In genomic region chr5:138559937-138560336, GRCh38 we compare ENCODE assay signal across 17 cellular contexts. TPM values are rescaled to one million over a fixed set of nuclear protein-coding genes. Genes with fewer than 3 reads are reported as not detected.
DNase-seq lines count a peak whose midpoint lies in the region; ATAC-seq, FAIRE-seq and TF ChIP-seq lines count a peak whose summit lies in the region.
"Had no signal": no experiment of that assay in that cellular context is flagged by ENCODE, and none has a peak within 500 bp of the region (broad histone marks: within the 10 kb centered on the region; RNA-seq: fewer than 3 reads in every experiment).

No MANE protein-coding gene starts in this region.

- no peak for TF ChIP-seq POLR2A in prostate gland (IDR thresholded peaks at IDR 0.05)

- peak overlapping the region; percentile 25 for H3K27ac Mint-ChIP-seq in activated T-cell treated with anti-CD3 and anti-CD28 coated beads, Interleukin-2, amount 50 U/mL, for 72 hours
- peak overlapping the region; percentile 9 for H3K27ac Mint-ChIP-seq in CD4-positive, alpha-beta T cell

- no peaks in the 10 kb centered on the region for H3K9me3 ChIP-seq in CD4-positive, alpha-beta T cell (ENCODE audit: control insufficient read depth, low read length)
- no peaks in the 10 kb centered on the region for H3K9me3 ChIP-seq in prostate gland
- H3K9me3 ChIP-seq in HAP-1, result no peaks in the 10 kb centered on the region
- H3K9me3 ChIP-seq: testis had no signal

- 56% methylated on average over 7 of the region's 7 CpGs for WGBS in prostate gland

- POLR2A ChIA-PET in CD4-positive, alpha-beta T cell (lab: Charles Lee), result interaction anchor here (1.4 kb wide), 1 partner anchor 16 kb away, joined by 5 read pairs; the partner anchor contains the start of gene HSPA9

- no peak for TF ChIP-seq CTCF in CD4-positive, alpha-beta T cell (IDR thresholded peaks at IDR 0.05)
- no peak for TF ChIP-seq CTCF in VCaP (conservative IDR thresholded peaks at IDR 0.05)
- no peak for TF ChIP-seq CTCF in prostate gland (IDR thresholded peaks at IDR 0.05)

- H3K4me1 ChIP-seq in prostate gland (replicated peaks) (peaks cover 2% of the 10 kb centered on the region), HAP-1 (no peaks in the 10 kb centered on the region)
- H3K4me1 ChIP-seq: testis had no signal

- H3K4me3 ChIP-seq in prostate gland, result no peak overlapping the region
- no peak overlapping the region for H3K4me3 ChIP-seq in HAP-1
- H3K4me3 ChIP-seq: dorsolateral prefrontal cortex, GM23248, testis had no signal

- DNase-seq in activated T-cell treated with anti-CD3 and anti-CD28 coated beads, Interleukin-2, amount 50 U/mL, for 72 hours, result no peak
- DNase-seq in activated T-cell treated with anti-CD3 and anti-CD28 coated beads, Interleukin-2, amount 50 U/mL, for 48 hours, result no peak
- no peak for DNase-seq in CD4-positive, alpha-beta T cell
- DNase-seq in prostate gland (ENCODE audit: low spot score) (peak; percentile 72), HAP-1 (ENCODE audit: low spot score in 2 of 2) (no peak), urothelium cell line (ENCODE audit: low spot score) (no peak)
- no peak for DNase-seq in NK-92 treated with Interleukin-12 subunit alpha and Interleukin-12 subunit beta, amount 100 ng/mL, for 24 hours (lab: John Stamatoyannopoulos, UW)
- DNase-seq: activated CD4-positive, alpha-beta T cell treated with anti-CD3 and anti-CD28 coated beads, Interleukin-2, amount 50 U/mL, for 48 hours; dorsolateral prefrontal cortex; GM23248; Karpas-422; NCI-H1092 treated with DMSO at 0.1 percent for 48 hours; NCI-H2081; testis had no signal

- peaks cover 25 to 66% of the 10 kb centered on the region in 2 donors for H3K36me3 Mint-ChIP-seq in activated T-cell treated with anti-CD3 and anti-CD28 coated beads, Interleukin-2, amount 50 U/mL, for 72 hours (ENCODE audit: insufficient read depth in 2 of 2)
- H3K36me3 Mint-ChIP-seq in CD4-positive, alpha-beta T cell (ENCODE audit: low read depth), result peaks cover 96% of the 10 kb centered on the region

- no peaks in the 10 kb centered on the region for H3K27me3 ChIP-seq in CD4-positive, alpha-beta T cell (ENCODE audit: control insufficient read depth, insufficient read depth, low read length)
- no peaks in the 10 kb centered on the region for H3K27me3 ChIP-seq in prostate gland (replicated peaks; ENCODE audit: insufficient read depth)
- no peaks in the 10 kb centered on the region for H3K27me3 ChIP-seq in HAP-1 (ENCODE audit: low read depth)
- H3K27me3 ChIP-seq: dorsolateral prefrontal cortex, testis had no signal

- peaks cover 13% of the 10 kb centered on the region for H3K4me1 Mint-ChIP-seq in activated T-cell treated with anti-CD3 and anti-CD28 coated beads, Interleukin-2, amount 50 U/mL, for 72 hours (ENCODE audit: low read depth)
- peaks cover 28% of the 10 kb centered on the region for H3K4me1 Mint-ChIP-seq in CD4-positive, alpha-beta T cell (ENCODE audit: low read depth)
- H3K4me1 Mint-ChIP-seq: neural crest cell had no signal

- in situ Hi-C loops in HAP-1 (cut with MboI; ENCODE audit: low sequenced_read_pairs), result loop anchor here (10.0 kb wide), 1 partner anchor 765 kb away; no protein-coding TSS in a partner anchor

- no peaks in the 10 kb centered on the region for H3K27me3 Mint-ChIP-seq in activated T-cell treated with anti-CD3 and anti-CD28 coated beads, Interleukin-2, amount 50 U/mL, for 72 hours (ENCODE audit: low read depth)
- H3K27me3 Mint-ChIP-seq in CD4-positive, alpha-beta T cell, result no peaks in the 10 kb centered on the region

- CTCF ChIA-PET in CD4-positive, alpha-beta T cell (lab: Charles Lee), result interaction anchor here (1.1 to 1.5 kb wide), 2 partner anchors 12 to 19 kb away, joined by 3 to 6 read pairs; no protein-coding TSS in a partner anchor

- no peak for FAIRE-seq in urothelium cell line (lab: Jason Lieb, UNC)
- FAIRE-seq: frontal cortex had no signal

- ATAC-seq in activated T-cell treated with anti-CD3 and anti-CD28 coated beads, Interleukin-2, amount 50 U/mL, for 72 hours (replicated peaks in 1 of 2), result no peak
- no peak for ATAC-seq in CD4-positive, alpha-beta T cell (ENCODE audit: poor library complexity)

- intact Hi-C loops in CD4-positive, alpha-beta T cell (cut with DNase I, micrococcal nuclease), result no loop called here
- intact Hi-C loops in prostate gland (cut with DNase I), result no loop called here

- H3K9me3 Mint-ChIP-seq in activated T-cell treated with anti-CD3 and anti-CD28 coated beads, Interleukin-2, amount 50 U/mL, for 72 hours, result no peaks in the 10 kb centered on the region
- H3K9me3 Mint-ChIP-seq in CD4-positive, alpha-beta T cell, result no peaks in the 10 kb centered on the region
- H3K9me3 Mint-ChIP-seq: neural crest cell had no signal

- H3K27ac ChIP-seq in CD4-positive, alpha-beta T cell (ENCODE audit: low read depth, low read length), result no peak overlapping the region
- H3K27ac ChIP-seq in VCaP (peak overlapping the region; percentile 100), prostate gland (no peak overlapping the region)
- H3K27ac ChIP-seq: GM23248, testis had no signal

- H3K4me3 Mint-ChIP-seq in activated T-cell treated with anti-CD3 and anti-CD28 coated beads, Interleukin-2, amount 50 U/mL, for 72 hours, result no peak overlapping the region
- H3K4me3 Mint-ChIP-seq in CD4-positive, alpha-beta T cell, result no peak overlapping the region
- H3K4me3 Mint-ChIP-seq: neural crest cell had no signal

- H3K36me3 ChIP-seq in prostate gland (peaks cover 7 to 11% of the 10 kb centered on the region in 2 donors), HAP-1 (replicated peaks) (peaks cover 99% of the 10 kb centered on the region)

RNA-seq across cellular contexts. Expression of gene HSPA9, which starts 15.3 kb away (rescaled TPM):
- total RNA-seq in activated T-cell treated with anti-CD3 and anti-CD28 coated beads, Interleukin-2, amount 50 U/mL, for 72 hours, result 100 to 1,000 TPM; 448 to 505 TPM
- 100 to 1,000 TPM; 354 to 366 TPM for total RNA-seq in CD4-positive, alpha-beta T cell
- 100 to 1,000 TPM; 273 to 331 TPM for total RNA-seq in prostate gland

RNA-seq across cellular contexts. Expression of gene ETF1, which starts 16.9 kb away (rescaled TPM):
- 100 to 1,000 TPM; 106 to 111 TPM for total RNA-seq in activated T-cell treated with anti-CD3 and anti-CD28 coated beads, Interleukin-2, amount 50 U/mL, for 72 hours
- total RNA-seq in CD4-positive, alpha-beta T cell, result 100 to 1,000 TPM; 178 to 187 TPM
- 10 to 100 TPM; 58.0 to 64.1 TPM for total RNA-seq in prostate gland
